Comparison of ENCODE assay signal across 21 cellular contexts in genomic region chr11:75324740-75325139, GRCh38. TPM values are rescaled to one million over a fixed set of nuclear protein-coding genes. Genes with fewer than 3 reads are reported as not detected.
DNase-seq lines count a peak whose midpoint lies in the region; ATAC-seq and TF ChIP-seq lines count a peak whose summit lies in the region.
"Had no signal": no experiment of that assay in that cellular context is flagged by ENCODE, and none has a peak within 500 bp of the region (broad histone marks: within the 10 kb centered on the region; RNA-seq: fewer than 3 reads in every experiment).

No MANE protein-coding gene starts in this region.

- no peaks in the 10 kb centered on the region for H3F3A ChIP-seq in PC-3 (ENCODE audit: low read length, unreplicated experiment)

- H3K79me2 ChIP-seq in osteoblast (ENCODE audit: insufficient read depth, low read length), result no peaks in the 10 kb centered on the region
- H3K79me2 ChIP-seq in PC-3 (ENCODE audit: low read length), result no peaks in the 10 kb centered on the region
- no peaks in the 10 kb centered on the region for H3K79me2 ChIP-seq in mammary epithelial cell (ENCODE audit: insufficient read depth, low read length)

- H3K27ac Mint-ChIP-seq in T-cell, result peak overlapping the region; percentile 43 to 44
- H3K27ac Mint-ChIP-seq: stimulated activated effector memory CD8-positive, alpha-beta T cell treated with anti-CD3 and anti-CD28 coated beads, Interleukin-12 subunit alpha, Interleukin-12 subunit beta, amount 100 ng/mL, for 72 hours had no signal

- H3K4me3 ChIP-seq in BLaER1, result no peak overlapping the region
- no peak overlapping the region for H3K4me3 ChIP-seq in gastroesophageal sphincter
- H3K4me3 ChIP-seq in osteoblast (ENCODE audit: insufficient read depth, low read length), result no peak overlapping the region
- no peak overlapping the region for H3K4me3 ChIP-seq in PC-3 (ENCODE audit: low read length)
- H3K4me3 ChIP-seq in mammary epithelial cell (replicated peaks in 1 of 3; ENCODE audit: insufficient read depth in 1 of 3, low read depth in 2 of 3, low read length in 3 of 3), result no peak overlapping the region
- H3K4me3 ChIP-seq in right lobe of liver, result no peak overlapping the region
- H3K4me3 ChIP-seq: breast epithelium, lower lobe of right lung had no signal

- H3K36me3 ChIP-seq in BLaER1 (peaks cover 50% of the 10 kb centered on the region), gastroesophageal sphincter (peaks cover 0 to 23% of the 10 kb centered on the region in 2 donors), osteoblast (ENCODE audit: insufficient read depth, low read length) (no peaks in the 10 kb centered on the region), PC-3 (ENCODE audit: low read depth, low read length) (no peaks in the 10 kb centered on the region), mammary epithelial cell (ENCODE audit: insufficient read depth, low read length) (no peaks in the 10 kb centered on the region), right lobe of liver (no peaks in the 10 kb centered on the region)
- H3K36me3 ChIP-seq: breast epithelium had no signal

- CTCF ChIA-PET in T-cell (lab: Charles Lee) (no interaction called here), PC-3 (lab: Charles Lee) (no interaction called here), mammary epithelial cell (lab: Charles Lee; ENCODE audit: low non-redundant PET) (no interaction called here)

- H3K27ac ChIP-seq in BLaER1 (0 out of 2 replicates have a peak overlapping the region, but pooled peaks have one; percentile 45), gastroesophageal sphincter (peak overlapping the region in 3 of 4 donors; percentile 90 to 98 (median 96)), osteoblast (ENCODE audit: low read depth, low read length) (no peak overlapping the region), PC-3 (ENCODE audit: low read length) (no peak overlapping the region), mammary epithelial cell (ENCODE audit: insufficient read depth, low read depth, low read length) (no peak overlapping the region), right lobe of liver (no peak overlapping the region)

- intact Hi-C loops in PC-3 (cut with micrococcal nuclease) (no loop called here), mammary epithelial cell (cut with micrococcal nuclease) (loop anchor here (2.0 kb wide), 1 partner anchor 16 kb away; no protein-coding TSS in a partner anchor), right lobe of liver (cut with DNase I) (loop anchor here (5.0 to 10.0 kb wide), 2 partner anchors 42 to 60 kb away; no protein-coding TSS in a partner anchor)

- H3K9ac ChIP-seq in BLaER1, result no peak overlapping the region
- no peak overlapping the region for H3K9ac ChIP-seq in PC-3 (ENCODE audit: low read length)
- no peak overlapping the region for H3K9ac ChIP-seq in mammary epithelial cell (ENCODE audit: insufficient read depth, low read length)

- no peak for TF ChIP-seq EP300 in gastroesophageal sphincter (IDR thresholded peaks at IDR 0.05)

- no peaks in the 10 kb centered on the region for H3K27me3 ChIP-seq in BLaER1
- no peaks in the 10 kb centered on the region for H3K27me3 ChIP-seq in gastroesophageal sphincter
- H3K27me3 ChIP-seq in osteoblast (ENCODE audit: insufficient read depth, low read length), result no peaks in the 10 kb centered on the region
- no peaks in the 10 kb centered on the region for H3K27me3 ChIP-seq in PC-3 (ENCODE audit: low read length)
- no peaks in the 10 kb centered on the region for H3K27me3 ChIP-seq in mammary epithelial cell (ENCODE audit: insufficient read depth, low read length)
- no peaks in the 10 kb centered on the region for H3K27me3 ChIP-seq in right lobe of liver
- H3K27me3 ChIP-seq: breast epithelium had no signal

- POLR2A ChIA-PET in T-cell (lab: Charles Lee) (no interaction called here), PC-3 (lab: Charles Lee; ENCODE audit: unreplicated experiment) (no interaction called here)

- DNase-seq in T-cell (no peak), osteoblast (ENCODE audit: insufficient read length, low spot score, missing footprints) (peak; percentile 38), PC-3 (no peak), mammary epithelial cell (no peak), right lobe of liver (no peak)
- DNase-seq: activated CD4-positive, alpha-beta T cell treated with anti-CD3 and anti-CD28 coated beads, Interleukin-2, amount 50 U/mL, for 1 hour; activated naive CD4-positive, alpha-beta T cell treated with Interleukin-2 at 50 U/mL for 16 hours; EL; glutamatergic neuron; Karpas-422; lower lobe of right lung; naive B cell; NCI-H1092; NCI-H2029 treated with DMSO at 0.1 percent for 48 hours; NCI-H510A; trophoblast cell had no signal

- peaks cover 5% of the 10 kb centered on the region for H3K36me3 Mint-ChIP-seq in T-cell
- H3K36me3 Mint-ChIP-seq: naive B cell; stimulated activated effector memory CD8-positive, alpha-beta T cell treated with anti-CD3 and anti-CD28 coated beads, Interleukin-12 subunit alpha, Interleukin-12 subunit beta, amount 100 ng/mL, for 72 hours had no signal

- H3K4me1 ChIP-seq in BLaER1, result peaks cover 77% of the 10 kb centered on the region
- peaks cover 2 to 99% (median 48%) of the 10 kb centered on the region in 3 donors for H3K4me1 ChIP-seq in gastroesophageal sphincter
- H3K4me1 ChIP-seq in osteoblast (ENCODE audit: insufficient read depth, low read length), result peaks cover 19% of the 10 kb centered on the region
- peaks cover 30% of the 10 kb centered on the region for H3K4me1 ChIP-seq in PC-3 (ENCODE audit: insufficient read depth, low read length)
- H3K4me1 ChIP-seq in mammary epithelial cell (ENCODE audit: insufficient read depth, low read length), result peaks cover 29% of the 10 kb centered on the region
- H3K4me1 ChIP-seq in right lobe of liver, result peaks cover 0 to 23% (median 8%) of the 10 kb centered on the region in 4 donors

- H3K4me2 ChIP-seq in BLaER1 (no peak overlapping the region), osteoblast (ENCODE audit: insufficient read depth, low read length) (no peak overlapping the region), PC-3 (ENCODE audit: low read length) (no peak overlapping the region), mammary epithelial cell (ENCODE audit: insufficient read depth, low read depth, low read length) (no peak overlapping the region)

- H4K20me1 ChIP-seq in BLaER1 (peaks cover 94% of the 10 kb centered on the region), osteoblast (ENCODE audit: insufficient read depth, low read length) (no peaks in the 10 kb centered on the region), PC-3 (ENCODE audit: low read length) (no peaks in the 10 kb centered on the region), mammary epithelial cell (ENCODE audit: insufficient read depth, low read length) (no peaks in the 10 kb centered on the region)

- no peaks in the 10 kb centered on the region for H3K27me3 Mint-ChIP-seq in T-cell

- H3K9me3 ChIP-seq in BLaER1 (no peaks in the 10 kb centered on the region), gastroesophageal sphincter (no peaks in the 10 kb centered on the region), osteoblast (ENCODE audit: low read depth, low read length) (no peaks in the 10 kb centered on the region), PC-3 (ENCODE audit: low read length) (no peaks in the 10 kb centered on the region), mammary epithelial cell (replicated peaks; ENCODE audit: insufficient read depth, low read length) (no peaks in the 10 kb centered on the region), right lobe of liver (no peaks in the 10 kb centered on the region)
- H3K9me3 ChIP-seq: breast epithelium, lower lobe of right lung had no signal

- no peaks in the 10 kb centered on the region for H3K9me2 ChIP-seq in PC-3 (replicated peaks; ENCODE audit: low read length)

- H3K9me3 Mint-ChIP-seq in T-cell, result no peaks in the 10 kb centered on the region
- H3K9me3 Mint-ChIP-seq: naive B cell; stimulated activated effector memory CD8-positive, alpha-beta T cell treated with anti-CD3 and anti-CD28 coated beads, Interleukin-12 subunit alpha, Interleukin-12 subunit beta, amount 100 ng/mL, for 72 hours had no signal

- no TSS peak for BruUV-seq in PC-3 (replicated peaks; lab: Mats Ljungman, UMichigan)
- BruUV-seq in mammary epithelial cell (replicated peaks; lab: Mats Ljungman, UMichigan), result no TSS peak

- in situ Hi-C loops in mammary epithelial cell (cut with MboI; ENCODE audit: low sequenced_read_pairs in 2 of 2), result loop anchor here (5.0 kb wide), 1 partner anchor 58 kb away; no protein-coding TSS in a partner anchor

- 43% methylated on average over 2 of the region's 4 CpGs; no CpG with 5 or more reads in 1 of the 2 donors for WGBS in gastroesophageal sphincter (ENCODE audit: low coverage in 1 of 2), 2 donors
- WGBS in mammary epithelial cell (ENCODE audit: low coverage, missing lambda C conversion rate), result no CpG with 5 or more reads among the region's 4 CpGs
- whole genome bisulfite sequencing in right lobe of liver (ENCODE audit: insufficient coverage, low coverage, low lambda C conversion rate, missing lambda C conversion rate), result 64% methylated on average over 4 of the region's 4 CpGs

- peaks cover 57 to 65% (median 63%) of the 10 kb centered on the region in 3 donors for H3K4me1 Mint-ChIP-seq in T-cell

- TF ChIP-seq POLR2A in gastroesophageal sphincter (IDR thresholded peaks at IDR 0.05), result no peak
- TF ChIP-seq POLR2A in right lobe of liver (IDR thresholded peaks at IDR 0.05), result no peak

- H3K4me3 Mint-ChIP-seq in T-cell, result no peak overlapping the region
- H3K4me3 Mint-ChIP-seq: naive B cell; stimulated activated effector memory CD8-positive, alpha-beta T cell treated with anti-CD3 and anti-CD28 coated beads, Interleukin-12 subunit alpha, Interleukin-12 subunit beta, amount 100 ng/mL, for 72 hours had no signal

- dilution Hi-C loops in mammary epithelial cell (cut with HindIII; ENCODE audit: low sequenced_read_pairs), result loop anchor here (5.0 kb wide), 2 partner anchors 43 to 52 kb away; no protein-coding TSS in a partner anchor

- H2AFZ ChIP-seq in osteoblast (ENCODE audit: low read length) (no peak overlapping the region), PC-3 (ENCODE audit: low read length) (no peak overlapping the region), mammary epithelial cell (ENCODE audit: low read depth, low read length) (no peak overlapping the region)

- TF ChIP-seq CTCF in gastroesophageal sphincter (IDR thresholded peaks at IDR 0.05), result no peak
- no peak for TF ChIP-seq CTCF in osteoblast (IDR thresholded peaks at IDR 0.05; ENCODE audit: extremely low read depth, low read depth, low read length)
- no peak for TF ChIP-seq CTCF in PC-3 (conservative IDR thresholded peaks at IDR 0.05; ENCODE audit: low read depth, low read length)
- TF ChIP-seq CTCF in mammary epithelial cell (conservative IDR thresholded peaks at IDR 0.05 in 1 of 2, IDR thresholded peaks at IDR 0.05 in 1 of 2; ENCODE audit: extremely low read depth in 1 of 2, insufficient read depth in 1 of 2, low read depth in 1 of 2, low read length in 2 of 2), result no peak
- TF ChIP-seq CTCF in right lobe of liver (IDR thresholded peaks at IDR 0.05), result no peak

- ATAC-seq in T-cell (replicated peaks in 1 of 4), result no peak
- ATAC-seq in gastroesophageal sphincter, result no peak
- ATAC-seq in HG02610 (IDR thresholded peaks at IDR 0.05; ENCODE audit: unreplicated experiment), result no peak
- ATAC-seq in PC-3, result no peak
- ATAC-seq in right lobe of liver, result no peak
- ATAC-seq: lower lobe of right lung; stimulated activated effector memory CD8-positive, alpha-beta T cell treated with anti-CD3 and anti-CD28 coated beads, Interleukin-12 subunit alpha, Interleukin-12 subunit beta, amount 100 ng/mL, for 72 hours had no signal

RNA-seq across cellular contexts. Expression of gene ARRB1, which starts 26.7 kb away (rescaled TPM):
- total RNA-seq in T-cell, result 10 to 100 TPM; 37.2 to 57.3 (median 47.3) TPM
- total RNA-seq in gastroesophageal sphincter, result 100 to 1,000 TPM in 1 of 4 donors, 10 to 100 TPM in 3; 72.3 to 120 (median 93.0) TPM
- total RNA-seq in osteoblast, result 14.5 and 19.4 TPM in 2 replicates
- total RNA-seq in PC-3 (2014; rRNA removed), result 15.7 and 19.1 TPM in 2 replicates
- 1 to 10 TPM; 3.9 to 5.3 TPM for total RNA-seq in mammary epithelial cell
- 5.4 TPM for polyA plus RNA-seq in mammary epithelial cell
- 9.9 TPM for polyA minus RNA-seq in mammary epithelial cell
- 10 to 100 TPM in 5 of 6 experiments, 1 to 10 TPM in 1; 8.6 to 26.4 (median 24.5) TPM for total RNA-seq in right lobe of liver

Comparison
In these comparisons a context has a peak if more than half of its experiments do, and no peak if none do; other contexts are left out.
1. H3K27ac ChIP-seq: peak in BLaER1 (single experiment) and gastroesophageal sphincter (3 of 4); none in osteoblast (single experiment), PC-3 (single experiment), mammary epithelial cell (single experiment) and right lobe of liver (0 of 3).